12 cellular contexts compared by ENCODE assay signal in genomic region chr21:41615613-41616012, GRCh38.
DNase-seq lines count a peak whose midpoint lies in the region; FAIRE-seq and TF ChIP-seq lines count a peak whose summit lies in the region.
"Had no signal": no experiment of that assay in that cellular context is flagged by ENCODE, and none has a peak within 500 bp of the region (broad histone marks: within the 10 kb centered on the region; RNA-seq: fewer than 3 reads in every experiment).

No MANE protein-coding gene starts in this region.

- no peaks in the 10 kb centered on the region for H3K9me3 ChIP-seq in suprapubic skin

- FAIRE-seq in GM19239 (lab: Jason Lieb, UNC): no peak
- FAIRE-seq: small intestine had no signal

- 36% methylated on average over 1 of the region's 1 CpG for WGBS in suprapubic skin

- H3K27me3 ChIP-seq in suprapubic skin (no peaks in the 10 kb centered on the region), H7 (ENCODE audit: control insufficient read depth, insufficient read depth, low read length) (no peaks in the 10 kb centered on the region)

- TF ChIP-seq EP300 in suprapubic skin (IDR thresholded peaks at IDR 0.05): no peak

- TF ChIP-seq CTCF in astrocyte of the cerebellum (IDR thresholded peaks at IDR 0.05; ENCODE audit: low read depth, low read length, missing control alignments) (no peak), suprapubic skin (IDR thresholded peaks at IDR 0.05) (no peak)

- peak; percentile 98 for DNase-seq in H4 (ENCODE audit: low spot score)
- DNase-seq in astrocyte of the cerebellum (ENCODE audit: low read depth): peak; percentile 99
- DNase-seq in glomerular visceral epithelial cell (ENCODE audit: extremely low spot score): peak; percentile 89
- DNase-seq in suprapubic skin (ENCODE audit: low spot score in 2 of 2): no peak
- DNase-seq in cerebellar nuclear complex (lab: John Stamatoyannopoulos, UW): no peak
- DNase-seq in GM19239 (ENCODE audit: insufficient read length, low spot score): no peak
- DNase-seq in COR-L47 (lab: John Stamatoyannopoulos, UW): no peak
- no peak for DNase-seq in H7
- DNase-seq: activated CD4-positive, CD25-positive, alpha-beta regulatory T cell treated with anti-CD3 and anti-CD28 coated beads, Interleukin-2, amount 50 U/mL, for 72 hours; NCI-H187 treated with DMSO at 0.1 percent for 48 hours; SHP77 treated with DMSO at 0.1 percent for 48 hours; small intestine had no signal

- peaks cover 49% of the 10 kb centered on the region for H3K4me1 ChIP-seq in suprapubic skin

- H3K36me3 ChIP-seq in suprapubic skin (no peaks in the 10 kb centered on the region), H7 (replicated peaks; ENCODE audit: control insufficient read depth, insufficient read depth, low read length) (no peaks in the 10 kb centered on the region)

- H3K27ac ChIP-seq in suprapubic skin: peak overlapping the region; percentile 75

- no peak overlapping the region for H3K4me3 ChIP-seq in astrocyte of the cerebellum (ENCODE audit: low read depth, low read length)
- no peak overlapping the region for H3K4me3 ChIP-seq in suprapubic skin
- no peak overlapping the region for H3K4me3 ChIP-seq in H7 (ENCODE audit: insufficient read depth, low read depth, low read length)

- TF ChIP-seq POLR2A in suprapubic skin (IDR thresholded peaks at IDR 0.05): no peak

- in situ Hi-C loops in astrocyte of the cerebellum (cut with HindIII; ENCODE audit: low sequenced_read_pairs): loop anchor here (25.0 kb wide), 1 partner anchor 322 kb away; no protein-coding TSS in a partner anchor

Comparison
In these comparisons a context has a peak if more than half of its experiments do, and no peak if none do; other contexts are left out.
1. DNase-seq: peak in H4 (single experiment), astrocyte of the cerebellum (single experiment) and glomerular visceral epithelial cell (single experiment); none in suprapubic skin (0 of 2), cerebellar nuclear complex (0 of 2), GM19239 (single experiment), COR-L47 (single experiment) and H7 (single experiment).